8 cellular contexts compared by ENCODE assay signal in the genomic region with DNA sequence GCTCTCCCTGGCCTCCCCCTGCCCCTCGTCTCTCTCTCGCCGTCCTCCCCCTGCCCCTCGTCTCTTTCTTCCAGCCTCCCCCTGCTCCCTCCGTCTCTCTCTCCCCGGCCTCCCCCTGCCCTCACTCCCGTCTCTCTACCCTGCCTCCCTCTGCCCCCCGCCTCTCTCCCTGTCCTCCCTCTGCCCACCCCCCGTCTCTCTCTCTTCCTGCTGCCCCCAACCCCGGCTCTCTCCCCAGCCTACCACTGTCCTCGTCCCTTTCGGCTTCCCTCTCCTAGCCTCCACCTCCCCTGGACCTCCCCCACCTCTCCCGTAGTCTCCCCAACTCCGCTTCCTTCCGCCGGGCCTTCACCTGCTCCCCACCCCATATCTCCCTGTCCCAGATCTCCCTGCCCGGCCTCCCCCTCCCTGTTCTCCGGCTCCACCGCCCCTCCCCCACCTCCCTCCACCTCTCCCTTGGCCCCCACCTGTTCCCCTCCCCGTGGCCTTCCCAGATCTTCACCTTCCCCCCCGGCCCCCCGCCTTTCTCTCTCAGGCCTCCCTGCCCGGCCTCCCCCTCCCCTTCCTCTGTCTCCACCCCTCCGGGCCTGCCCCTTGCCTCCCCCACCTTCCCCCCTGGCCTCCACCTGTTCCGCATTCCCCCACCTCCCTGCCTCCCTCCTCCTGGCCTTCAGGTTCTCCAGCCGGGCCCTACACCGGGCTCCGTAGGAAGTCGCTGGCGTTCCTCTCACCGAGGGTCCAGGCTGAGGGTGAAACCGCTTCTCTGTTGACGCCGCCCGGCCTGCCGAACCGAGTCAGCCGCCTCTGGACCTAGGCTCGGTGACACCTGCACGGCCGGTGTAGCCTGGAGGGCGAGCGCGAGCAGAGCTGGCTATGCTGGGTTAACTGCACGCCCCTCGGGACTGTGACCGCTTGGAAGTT. TPM values are rescaled to one million over a fixed set of nuclear protein-coding genes. Genes with fewer than 3 reads are reported as not detected.
DNase-seq lines count a peak whose midpoint lies in the region; ATAC-seq and TF ChIP-seq lines count a peak whose summit lies in the region.

No MANE protein-coding gene starts in this region.

- WGBS in smooth muscle cell (ENCODE audit: low lambda C conversion rate): 31% methylated on average over 22 of the region's 47 CpGs

- CTCF ChIA-PET in WTC11 (lab: Charles Lee): interaction anchor here (1.0 kb wide), 2 partner anchors 41 to 81 kb away, joined by 3 read pairs; no protein-coding TSS in a partner anchor

- TF ChIP-seq CTCF in WTC11 (IDR thresholded peaks at IDR 0.05) (no peak), right atrium auricular region (IDR thresholded peaks at IDR 0.05) (no peak), smooth muscle cell (IDR thresholded peaks at IDR 0.05; ENCODE audit: borderline replicate concordance, insufficient read depth, poor library complexity, severe bottlenecking) (no peak)

- H3K4me3 Mint-ChIP-seq in activated T-cell treated with anti-CD3 and anti-CD28 coated beads, Interleukin-2, amount 50 U/mL, for 72 hours: peak overlapping the region; percentile 98
- peak overlapping the region; percentile 83 for H3K4me3 Mint-ChIP-seq in WTC11

- no peaks in the 10 kb centered on the region for H3K9me3 Mint-ChIP-seq in activated T-cell treated with anti-CD3 and anti-CD28 coated beads, Interleukin-2, amount 50 U/mL, for 72 hours
- H3K9me3 Mint-ChIP-seq in WTC11: peaks cover 6% of the 10 kb centered on the region

- H3K4me3 ChIP-seq in right atrium auricular region: peak overlapping the region; percentile 91 to 96
- peak overlapping the region; percentile 84 for H3K4me3 ChIP-seq in smooth muscle cell

- H3K4me2 ChIP-seq in smooth muscle cell: peak overlapping the region; percentile 87

- H3K27ac ChIP-seq in right atrium auricular region: peak overlapping the region; percentile 87 to 88
- peak overlapping the region; percentile 60 for H3K27ac ChIP-seq in smooth muscle cell (ENCODE audit: low read depth)

- no peaks in the 10 kb centered on the region for H3K27me3 ChIP-seq in right atrium auricular region
- no peaks in the 10 kb centered on the region for H3K27me3 ChIP-seq in smooth muscle cell (ENCODE audit: low read depth)

- H3K36me3 ChIP-seq in right atrium auricular region: peaks cover 6% of the 10 kb centered on the region
- H3K36me3 ChIP-seq in smooth muscle cell (ENCODE audit: low read depth): no peaks in the 10 kb centered on the region

- peaks cover 48% of the 10 kb centered on the region for H4K20me1 ChIP-seq in smooth muscle cell (ENCODE audit: low read depth)

- peaks cover 28% of the 10 kb centered on the region for H3F3A ChIP-seq in smooth muscle cell (ENCODE audit: low read depth)

- H3K4me1 Mint-ChIP-seq in activated T-cell treated with anti-CD3 and anti-CD28 coated beads, Interleukin-2, amount 50 U/mL, for 72 hours (ENCODE audit: low read depth): peaks cover 34% of the 10 kb centered on the region
- peaks cover 15% of the 10 kb centered on the region for H3K4me1 Mint-ChIP-seq in WTC11

- no peak overlapping the region for H2AFZ ChIP-seq in smooth muscle cell (ENCODE audit: low read depth)

- DNase-seq in activated T-cell treated with anti-CD3 and anti-CD28 coated beads, Interleukin-2, amount 50 U/mL, for 72 hours: peak in 1 of 2 donors; percentile 25
- no peak for DNase-seq in activated T-cell treated with anti-CD3 and anti-CD28 coated beads, Interleukin-2, amount 50 U/mL, for 1 hour
- DNase-seq in WTC11 (ENCODE audit: low spot score): no peak
- no peak for DNase-seq in right atrium auricular region (ENCODE audit: low spot score)
- DNase-seq in smooth muscle cell (lab: John Stamatoyannopoulos, UW; ENCODE audit: unreplicated experiment): no peak
- no peak for DNase-seq in superior temporal gyrus (ENCODE audit: extremely low spot score)
- no peak for DNase-seq in mucosa of gallbladder (ENCODE audit: low spot score)

- no peaks in the 10 kb centered on the region for H3K27me3 Mint-ChIP-seq in activated T-cell treated with anti-CD3 and anti-CD28 coated beads, Interleukin-2, amount 50 U/mL, for 72 hours (ENCODE audit: low read depth)
- H3K27me3 Mint-ChIP-seq in WTC11 (ENCODE audit: low read depth): no peaks in the 10 kb centered on the region

- H3K9ac ChIP-seq in smooth muscle cell (ENCODE audit: low read depth): peak overlapping the region; percentile 88

- peaks cover 53% of the 10 kb centered on the region for H3K79me2 ChIP-seq in smooth muscle cell (ENCODE audit: low read depth)

- no peak for ATAC-seq in activated T-cell treated with anti-CD3 and anti-CD28 coated beads, Interleukin-2, amount 50 U/mL, for 72 hours (replicated peaks in 1 of 2)
- ATAC-seq in WTC11 (no peak), GM18870 (IDR thresholded peaks at IDR 0.05; ENCODE audit: unreplicated experiment) (no peak)

- peak overlapping the region; percentile 99 for H3K27ac Mint-ChIP-seq in activated T-cell treated with anti-CD3 and anti-CD28 coated beads, Interleukin-2, amount 50 U/mL, for 72 hours
- peak overlapping the region; percentile 85 for H3K27ac Mint-ChIP-seq in WTC11

- peaks cover 2 to 5% of the 10 kb centered on the region in 2 donors for H3K36me3 Mint-ChIP-seq in activated T-cell treated with anti-CD3 and anti-CD28 coated beads, Interleukin-2, amount 50 U/mL, for 72 hours (ENCODE audit: insufficient read depth in 2 of 2)
- H3K36me3 Mint-ChIP-seq in WTC11: peaks cover 26% of the 10 kb centered on the region

- H3K9me3 ChIP-seq in right atrium auricular region (no peaks in the 10 kb centered on the region), smooth muscle cell (replicated peaks; ENCODE audit: low read depth) (no peaks in the 10 kb centered on the region)

- POLR2A ChIA-PET in WTC11 (lab: Charles Lee): interaction anchor here (0.5 kb wide), 1 partner anchor 118 kb away, joined by 3 read pairs; no protein-coding TSS in a partner anchor

- H3K4me1 ChIP-seq in right atrium auricular region (peaks cover 0 to 79% of the 10 kb centered on the region in 2 donors), smooth muscle cell (ENCODE audit: low read depth) (peaks cover 7% of the 10 kb centered on the region)

TF ChIP-seq in WTC11, 78 proteins besides CTCF, POLR2A, EP300 and RAD21 (continues in another document):
- TF ChIP-seq, protein P1, sequence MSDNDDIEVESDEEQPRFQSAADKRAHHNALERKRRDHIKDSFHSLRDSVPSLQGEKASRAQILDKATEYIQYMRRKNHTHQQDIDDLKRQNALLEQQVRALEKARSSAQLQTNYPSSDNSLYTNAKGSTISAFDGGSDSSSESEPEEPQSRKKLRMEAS (CRISPR knock-in tag; IDR thresholded peaks at IDR 0.05): no peak
- TF ChIP-seq ZNF416 (CRISPR knock-in tag; IDR thresholded peaks at IDR 0.05) (no peak), SMAD4 (CRISPR knock-in tag; IDR thresholded peaks at IDR 0.05) (no peak), FOXJ3 (CRISPR knock-in tag; IDR thresholded peaks at IDR 0.05; ENCODE audit: borderline replicate concordance) (no peak), KAT7 (CRISPR knock-in tag; IDR thresholded peaks at IDR 0.05; ENCODE audit: borderline replicate concordance) (no peak), CBFB (CRISPR knock-in tag; IDR thresholded peaks at IDR 0.05; ENCODE audit: low read depth) (no peak), SMAD3 (CRISPR knock-in tag; IDR thresholded peaks at IDR 0.05; ENCODE audit: borderline replicate concordance) (no peak), GABPB1 (CRISPR knock-in tag; IDR thresholded peaks at IDR 0.05) (no peak), TEAD4 (CRISPR knock-in tag; IDR thresholded peaks at IDR 0.05) (no peak), OVOL2 (CRISPR knock-in tag; IDR thresholded peaks at IDR 0.05; ENCODE audit: borderline replicate concordance) (no peak), MYBL2 (CRISPR knock-in tag; IDR thresholded peaks at IDR 0.05) (no peak), RELA (CRISPR knock-in tag; IDR thresholded peaks at IDR 0.05; ENCODE audit: borderline replicate concordance) (no peak), ZNF121 (CRISPR knock-in tag; IDR thresholded peaks at IDR 0.05) (no peak), NR3C1 (CRISPR knock-in tag; conservative IDR thresholded peaks at IDR 0.05; ENCODE audit: low read depth) (no peak)
- TF ChIP-seq, protein P2, sequence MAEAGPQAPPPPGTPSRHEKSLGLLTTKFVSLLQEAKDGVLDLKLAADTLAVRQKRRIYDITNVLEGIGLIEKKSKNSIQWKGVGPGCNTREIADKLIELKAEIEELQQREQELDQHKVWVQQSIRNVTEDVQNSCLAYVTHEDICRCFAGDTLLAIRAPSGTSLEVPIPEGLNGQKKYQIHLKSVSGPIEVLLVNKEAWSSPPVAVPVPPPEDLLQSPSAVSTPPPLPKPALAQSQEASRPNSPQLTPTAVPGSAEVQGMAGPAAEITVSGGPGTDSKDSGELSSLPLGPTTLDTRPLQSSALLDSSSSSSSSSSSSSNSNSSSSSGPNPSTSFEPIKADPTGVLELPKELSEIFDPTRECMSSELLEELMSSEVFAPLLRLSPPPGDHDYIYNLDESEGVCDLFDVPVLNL (CRISPR knock-in tag; IDR thresholded peaks at IDR 0.05; ENCODE audit: borderline replicate concordance, low read depth): no peak
- TF ChIP-seq, protein P3, sequence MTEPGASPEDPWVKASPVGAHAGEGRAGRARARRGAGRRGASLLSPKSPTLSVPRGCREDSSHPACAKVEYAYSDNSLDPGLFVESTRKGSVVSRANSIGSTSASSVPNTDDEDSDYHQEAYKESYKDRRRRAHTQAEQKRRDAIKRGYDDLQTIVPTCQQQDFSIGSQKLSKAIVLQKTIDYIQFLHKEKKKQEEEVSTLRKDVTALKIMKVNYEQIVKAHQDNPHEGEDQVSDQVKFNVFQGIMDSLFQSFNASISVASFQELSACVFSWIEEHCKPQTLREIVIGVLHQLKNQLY (CRISPR knock-in tag; IDR thresholded peaks at IDR 0.05): no peak

RNA-seq across cellular contexts. Expression of a gene that starts 1.2 kb away (rescaled TPM):
- 10 to 100 TPM; 33.8 to 34.9 TPM for total RNA-seq in activated T-cell treated with anti-CD3 and anti-CD28 coated beads, Interleukin-2, amount 50 U/mL, for 72 hours
- total RNA-seq in WTC11 (2021): 73.0 to 82.0 TPM (median 73.4 TPM) in 3 replicates
- 10 to 100 TPM; 16.1 to 19.7 TPM for total RNA-seq in right atrium auricular region
- 17.0 and 26.3 TPM in 2 replicates for total RNA-seq in smooth muscle cell
- polyA plus RNA-seq in smooth muscle cell: 39.9 and 52.3 TPM in 2 replicates
- 37.5 TPM for total RNA-seq in mucosa of gallbladder

RNA-seq across cellular contexts. Expression of a gene that starts 45.3 kb away (rescaled TPM):
- 10 to 100 TPM; 77.9 to 84.4 TPM for total RNA-seq in activated T-cell treated with anti-CD3 and anti-CD28 coated beads, Interleukin-2, amount 50 U/mL, for 72 hours
- 149 to 158 TPM (median 156 TPM) in 3 replicates for total RNA-seq in WTC11 (2021)
- 10 to 100 TPM; 84.4 to 97.5 TPM for total RNA-seq in right atrium auricular region
- total RNA-seq in smooth muscle cell: 55.4 and 90.3 TPM in 2 replicates
- polyA plus RNA-seq in smooth muscle cell: 50.7 and 70.6 TPM in 2 replicates
- 126 TPM for total RNA-seq in mucosa of gallbladder
